ENCODE assay signal across 1 cellular context in the genomic region with DNA sequence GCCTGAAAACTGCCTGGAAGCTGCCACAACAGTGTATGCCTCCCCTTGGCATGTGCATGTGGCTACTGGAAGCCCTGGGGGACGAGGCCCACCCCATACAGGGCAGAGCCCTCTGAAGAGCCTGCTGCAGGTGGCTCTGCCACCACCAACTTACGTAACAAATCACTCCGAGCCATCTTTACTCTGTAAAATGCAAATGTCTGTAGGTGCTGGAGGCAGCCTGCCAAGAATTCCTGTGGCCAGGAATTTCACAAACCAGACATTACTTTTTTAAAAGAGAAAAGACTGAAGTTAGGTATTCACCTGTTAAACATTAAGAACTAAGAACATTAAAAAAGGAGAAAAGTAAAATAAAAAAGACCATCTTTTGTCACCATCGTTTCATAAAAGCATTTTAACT.
TF ChIP-seq lines count a peak whose summit lies in the region.

No MANE protein-coding gene starts in this region.

TF ChIP-seq in SK-N-SH treated with all-trans-retinoic acid at 6 μM for 48 hours, 23 proteins besides CTCF, POLR2A, EP300 and RAD21 (continued from another document):
- no peak for TF ChIP-seq ARNTL (CRISPR knock-in tag; IDR thresholded peaks at IDR 0.05; ENCODE audit: borderline replicate concordance, low read depth)
